14 cellular contexts compared by ENCODE assay signal in the genomic region with DNA sequence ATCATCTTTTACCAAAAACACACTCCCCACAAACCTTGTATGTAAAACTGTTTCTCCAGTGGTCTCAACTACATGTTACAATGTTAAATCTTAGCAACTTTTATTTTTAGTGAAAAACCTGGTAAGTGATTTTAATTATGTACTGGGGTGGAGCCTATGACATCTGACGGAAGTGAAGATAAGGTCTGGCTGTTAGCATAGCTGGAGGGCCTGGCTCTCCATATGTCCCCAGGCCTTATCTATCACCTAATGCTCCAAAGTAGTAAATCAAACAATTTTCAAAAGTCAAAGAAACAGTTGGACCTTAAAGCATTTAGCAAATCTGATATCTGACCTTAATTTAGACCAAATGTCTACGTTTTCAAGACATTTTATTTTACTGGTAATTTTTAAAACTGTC.
"Had no signal": no experiment of that assay in that cellular context is flagged by ENCODE, and none has a peak within 500 bp of the region (broad histone marks: within the 10 kb centered on the region; RNA-seq: fewer than 3 reads in every experiment).

No MANE protein-coding gene starts in this region.

- H3K36me3 Mint-ChIP-seq: brain; natural killer cell treated with Interleukin-12 subunit alpha and Interleukin-12 subunit beta and Interleukin-15 and Interleukin-18, amount 100 ng/mL, for 72 hours had no signal

- DNase-seq: activated CD4-positive, alpha-beta T cell treated with anti-CD3 and anti-CD28 coated beads, Interleukin-2, amount 10 ng/mL, durations not matched to agents 24 days and 14 days; activated CD8-positive, alpha-beta T cell treated with anti-CD3 and anti-CD28 coated beads, Interleukin-2, amount 10 ng/mL, durations not matched to agents 7 days and 5 days; activated naive CD4-positive, alpha-beta T cell treated with anti-CD3 and anti-CD28 coated beads for 36 hours; activated T-cell treated with anti-CD3 and anti-CD28 coated beads, Interleukin-2, amount 50 U/mL, for 24 hours; anterior cingulate cortex; gastrocnemius medialis; stimulated activated naive B cell treated with anti-CD40 and anti-IgM and Interleukin-4, amounts not matched to agents 10 μg/mL and 1 μg/mL and 100 μg/mL, for 72 hours; thyroid gland had no signal

- H3K4me3 Mint-ChIP-seq: activated CD4-positive, alpha-beta T cell treated with anti-CD3 and anti-CD28 coated beads, Interleukin-2, amount 10 ng/mL, durations not matched to agents 24 days and 14 days; activated CD8-positive, alpha-beta T cell treated with anti-CD3 and anti-CD28 coated beads, Interleukin-2, amount 10 ng/mL, durations not matched to agents 7 days and 5 days; activated naive CD4-positive, alpha-beta T cell treated with anti-CD3 and anti-CD28 coated beads for 36 hours; activated T-cell treated with anti-CD3 and anti-CD28 coated beads, Interleukin-2, amount 50 U/mL, for 24 hours; brain; central memory CD8-positive, alpha-beta T cell; natural killer cell treated with Interleukin-12 subunit alpha and Interleukin-12 subunit beta and Interleukin-15 and Interleukin-18, amount 100 ng/mL, for 72 hours; stimulated activated naive B cell treated with anti-CD40 and anti-IgM and Interleukin-4, amounts not matched to agents 10 μg/mL and 1 μg/mL and 100 μg/mL, for 72 hours; T-helper 2 cell treated with Interferon-gamma antibody and Interleukin-4, amounts not matched to agents 5 μg/mL and 100 μg/mL, for 36 hours had no signal

- H3K4me1 Mint-ChIP-seq: brain; central memory CD8-positive, alpha-beta T cell had no signal

- H3K27me3 ChIP-seq: thyroid gland had no signal

- H3K27ac Mint-ChIP-seq: activated CD4-positive, alpha-beta T cell treated with anti-CD3 and anti-CD28 coated beads, Interleukin-2, amount 10 ng/mL, durations not matched to agents 24 days and 14 days; activated CD8-positive, alpha-beta T cell treated with anti-CD3 and anti-CD28 coated beads, Interleukin-2, amount 10 ng/mL, durations not matched to agents 7 days and 5 days; activated naive CD4-positive, alpha-beta T cell treated with anti-CD3 and anti-CD28 coated beads for 36 hours; activated T-cell treated with anti-CD3 and anti-CD28 coated beads, Interleukin-2, amount 50 U/mL, for 24 hours; natural killer cell treated with Interleukin-12 subunit alpha and Interleukin-12 subunit beta and Interleukin-15 and Interleukin-18, amount 100 ng/mL, for 72 hours; stimulated activated naive B cell treated with anti-CD40 and anti-IgM and Interleukin-4, amounts not matched to agents 10 μg/mL and 1 μg/mL and 100 μg/mL, for 72 hours; T-helper 2 cell treated with Interferon-gamma antibody and Interleukin-4, amounts not matched to agents 5 μg/mL and 100 μg/mL, for 36 hours had no signal

- H3K36me3 ChIP-seq: gastrocnemius medialis, thyroid gland had no signal

- H3K4me3 ChIP-seq: coronary artery, gastrocnemius medialis, thyroid gland had no signal

- H3K9me3 Mint-ChIP-seq: activated CD4-positive, alpha-beta T cell treated with anti-CD3 and anti-CD28 coated beads, Interleukin-2, amount 10 ng/mL, durations not matched to agents 24 days and 14 days; activated T-cell treated with anti-CD3 and anti-CD28 coated beads, Interleukin-2, amount 50 U/mL, for 24 hours; central memory CD8-positive, alpha-beta T cell; natural killer cell treated with Interleukin-12 subunit alpha and Interleukin-12 subunit beta and Interleukin-15 and Interleukin-18, amount 100 ng/mL, for 72 hours had no signal

- H3K27ac ChIP-seq: coronary artery, gastrocnemius medialis, thyroid gland had no signal

- H3K4me1 ChIP-seq: gastrocnemius medialis had no signal

- ATAC-seq: activated CD8-positive, alpha-beta T cell treated with anti-CD3 and anti-CD28 coated beads, Interleukin-2, amount 10 ng/mL, durations not matched to agents 7 days and 5 days; gastrocnemius medialis; natural killer cell treated with Interleukin-12 subunit alpha and Interleukin-12 subunit beta and Interleukin-15 and Interleukin-18, amount 100 ng/mL, for 72 hours; sciatic nerve; stimulated activated naive B cell treated with anti-CD40 and anti-IgM and Interleukin-4, amounts not matched to agents 10 μg/mL and 1 μg/mL and 100 μg/mL, for 72 hours had no signal

- H3K9me3 ChIP-seq: gastrocnemius medialis, thyroid gland had no signal
